In the genomic region with DNA sequence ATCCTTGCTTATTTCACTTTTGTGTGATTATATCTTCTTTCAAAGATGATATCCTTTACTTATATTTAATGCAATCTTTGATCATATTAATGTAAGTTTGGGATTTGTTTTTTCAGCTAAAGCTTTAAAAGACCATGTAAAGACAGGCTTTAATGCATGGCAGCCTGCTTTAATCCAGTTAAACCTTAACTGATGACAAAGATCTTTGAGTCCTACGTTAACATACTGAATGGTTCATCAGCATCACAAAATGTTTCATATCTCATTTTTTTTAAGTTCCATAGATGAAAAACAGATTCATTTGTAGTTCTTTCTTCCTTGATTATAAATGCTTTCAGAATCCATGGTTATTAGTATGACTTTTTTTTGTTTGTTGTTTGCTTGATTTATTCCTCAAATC, we compare ENCODE assay signal across 29 cellular contexts.
"Had no signal": no experiment of that assay in that cellular context is flagged by ENCODE, and none has a peak within 500 bp of the region (broad histone marks: within the 10 kb centered on the region; RNA-seq: fewer than 3 reads in every experiment).

No MANE protein-coding gene starts in this region.

- DNase-seq: naive thymus-derived CD8-positive, alpha-beta T cell; nephron progenitor cell; nucleus accumbens; pancreas; retina; spleen; stimulated activated CD4-positive, alpha-beta T cell treated with anti-CD3 and anti-CD28 coated beads, Interleukin-12 subunit alpha, Interleukin-12 subunit beta, amount 100 ng/mL, for 4 hours; stimulated activated CD4-positive, alpha-beta T cell treated with anti-CD3 and anti-CD28 coated beads, Interleukin-1b, Interleukin-23, amount 100 ng/mL, for 48 hours; stimulated activated CD4-positive, alpha-beta T cell treated with anti-CD3 and anti-CD28 coated beads, Interleukin-4, amount 100 ng/mL, for 1 hour; stimulated activated CD4-positive, alpha-beta T cell treated with anti-CD3 and anti-CD28 coated beads, Interleukin-4, amount 100 ng/mL, for 4 hours; stimulated activated CD8-positive, alpha-beta memory T cell treated with anti-CD3 and anti-CD28 coated beads, Interleukin-4, amount 100 ng/mL, for 48 hours; stimulated activated naive CD4-positive, alpha-beta T cell; stimulated activated naive CD8-positive, alpha-beta T cell treated with anti-CD3 and anti-CD28 coated beads, Interleukin-15, amount 100 ng/mL, for 72 hours; stimulated activated naive CD8-positive, alpha-beta T cell treated with anti-CD3 and anti-CD28 coated beads, Interleukin-15, Interleukin-2, amounts not matched to agents 100 U/mL and 50 U/mL, for 24 hours; substantia nigra; testis; tibial artery; transverse colon; upper lobe of right lung; uterus had no signal

- H3K27ac ChIP-seq: neutrophil, pancreas, prostate gland, right atrium auricular region, skin epidermis, spleen, suprapubic skin, testis, tibial artery, transverse colon, upper lobe of right lung, uterus had no signal

- H3K36me3 ChIP-seq: neutrophil, pancreas, prostate gland, right atrium auricular region, spleen, suprapubic skin, tibial artery, transverse colon, upper lobe of right lung, uterus had no signal

- H3K4me3 ChIP-seq: pancreas, prostate gland, right atrium auricular region, skin epidermis, smooth muscle cell, spleen, suprapubic skin, testis, tibial artery, transverse colon, upper lobe of right lung, uterus had no signal

- H3K9me3 ChIP-seq: neutrophil, prostate gland, right atrium auricular region, suprapubic skin, testis, tibial artery, transverse colon, upper lobe of right lung, uterus had no signal

- ATAC-seq: naive thymus-derived CD8-positive, alpha-beta T cell; natural killer cell treated with Interleukin-12 subunit alpha and Interleukin-12 subunit beta and Interleukin-15 and Interleukin-18, amount 100 ng/mL, for 72 hours; pancreas; sciatic nerve; stimulated activated memory B cell treated with anti-CD40 and anti-IgM and Interleukin-4, amounts not matched to agents 10 μg/mL and 1 μg/mL and 100 μg/mL, for 72 hours; stimulated activated naive CD8-positive, alpha-beta T cell treated with anti-CD3 and anti-CD28 coated beads, Interleukin-15, amount 100 ng/mL, for 72 hours; stimulated activated naive CD8-positive, alpha-beta T cell treated with anti-CD3 and anti-CD28 coated beads, Interleukin-15, Interleukin-2, amounts not matched to agents 100 U/mL and 50 U/mL, for 24 hours; upper lobe of right lung had no signal

- FAIRE-seq: pancreas had no signal

- H3K27me3 ChIP-seq: neutrophil, pancreas, right atrium auricular region, spleen, suprapubic skin, testis, tibial artery, transverse colon, upper lobe of right lung, uterus had no signal

- H3K4me1 ChIP-seq: pancreas, prostate gland, right atrium auricular region, spleen, suprapubic skin, testis, tibial artery, transverse colon, upper lobe of right lung, uterus had no signal
